8 cellular contexts compared by ENCODE assay signal in genomic region chr19:13149628-13150186, GRCh38. TPM values are rescaled to one million over a fixed set of nuclear protein-coding genes. Genes with fewer than 3 reads are reported as not detected.
DNase-seq lines count a peak whose midpoint lies in the region; ATAC-seq, FAIRE-seq and TF ChIP-seq lines count a peak whose summit lies in the region.

No MANE protein-coding gene starts in this region.

- no peak for FAIRE-seq in small intestine (lab: Jason Lieb, UNC)

- intact Hi-C loops in ascending aorta (cut with DNase I), result loop anchor here (1.0 to 10.0 kb wide), 8 partner anchors 23 to 923 kb away; partner anchors contain the start of genes HOOK2, MISP3, RFX1 and ZSWIM4

- 0 to 1% (median 1%) methylated on average over 35 to 46 of the region's 46 CpGs for WGBS in small intestine, 3 donors

- H3K27ac ChIP-seq in ascending aorta, result peak overlapping the region; percentile 99
- peak overlapping the region; percentile 86 to 99 for H3K27ac ChIP-seq in small intestine (ENCODE audit: low read depth in 1 of 2, low read length in 1 of 2)

- no peak for TF ChIP-seq CTCF in BE2C (IDR thresholded peaks at IDR 0.05; ENCODE audit: low read depth, low read length)
- TF ChIP-seq CTCF in ascending aorta (IDR thresholded peaks at IDR 0.05), result no peak

- H3K36me3 ChIP-seq in BE2C (peaks cover 6% of the 10 kb centered on the region), ascending aorta (peaks cover 11 to 20% of the 10 kb centered on the region in 2 donors), small intestine (ENCODE audit: control insufficient read depth in 2 of 2, insufficient read depth in 2 of 2, low read length in 2 of 2) (peaks cover 0 to under 1% of the 10 kb centered on the region in 2 donors)

- H3K9me3 ChIP-seq in BE2C (no peaks in the 10 kb centered on the region), ascending aorta (no peaks in the 10 kb centered on the region), iPS-18c (ENCODE audit: control insufficient read depth, insufficient read depth, low read length) (peaks cover 5% of the 10 kb centered on the region), small intestine (ENCODE audit: control insufficient read depth, low read depth) (no peaks in the 10 kb centered on the region)

- peak overlapping the region; percentile 73 for H3K4me3 ChIP-seq in BE2C (ENCODE audit: low read depth, low read length)
- peak overlapping the region; percentile 92 to 97 for H3K4me3 ChIP-seq in ascending aorta
- peak overlapping the region; percentile 96 for H3K4me3 ChIP-seq in iPS-18c (ENCODE audit: insufficient read depth, low read depth, low read length)
- H3K4me3 ChIP-seq in small intestine (ENCODE audit: low read depth in 1 of 2, low read length in 2 of 2), result peak overlapping the region; percentile 47 to 93

- peak; percentile 1 for ATAC-seq in GM19035 (IDR thresholded peaks at IDR 0.05; ENCODE audit: unreplicated experiment)
- ATAC-seq in HG02870 (IDR thresholded peaks at IDR 0.05; ENCODE audit: unreplicated experiment), result no peak
- ATAC-seq in HG02678 (IDR thresholded peaks at IDR 0.05; ENCODE audit: unreplicated experiment), result no peak

- H3K4me1 ChIP-seq in BE2C, result no peaks in the 10 kb centered on the region
- H3K4me1 ChIP-seq in ascending aorta, result peaks cover 5 to 8% of the 10 kb centered on the region in 2 donors
- peaks cover 0 to 2% of the 10 kb centered on the region in 2 donors for H3K4me1 ChIP-seq in small intestine (ENCODE audit: control insufficient read depth in 2 of 2, insufficient read depth in 1 of 2, low read depth in 1 of 2, low read length in 1 of 2)

- no peaks in the 10 kb centered on the region for H3K27me3 ChIP-seq in BE2C
- no peaks in the 10 kb centered on the region for H3K27me3 ChIP-seq in ascending aorta
- no peaks in the 10 kb centered on the region for H3K27me3 ChIP-seq in small intestine (ENCODE audit: control insufficient read depth in 2 of 2, insufficient read depth in 2 of 2, low read length in 2 of 2)

- DNase-seq in BE2C (peak; percentile 68), NCI-H526 (lab: John Stamatoyannopoulos, UW) (peak; percentile 13 to 59), ascending aorta (ENCODE audit: low spot score in 2 of 2) (peak; percentile 14 to 79), small intestine (peak; percentile 54)

RNA-seq across cellular contexts. Expression of gene STX10, which starts 0.5 kb away (rescaled TPM):
- 274 TPM for polyA plus RNA-seq in BE2C (2012; ENCODE audit: insufficient read depth, insufficient read length, low read depth)
- 31.6 TPM for total RNA-seq in ascending aorta
- polyA plus RNA-seq in small intestine, result 100 to 1,000 TPM; 123 to 162 (median 153) TPM

RNA-seq across cellular contexts. Expression of gene IER2, which starts 0.5 kb away (rescaled TPM):
- 291 TPM for polyA plus RNA-seq in BE2C (2012; ENCODE audit: insufficient read depth, insufficient read length, low read depth)
- 907 TPM for total RNA-seq in ascending aorta
- 100 to 1,000 TPM in 1 of 3 donors, 10 to 100 TPM in 2; 67.5 to 130 (median 82.1) TPM for polyA plus RNA-seq in small intestine

RNA-seq across cellular contexts. Expression of gene NACC1, which starts 31.6 kb away (rescaled TPM):
- 97.8 TPM for polyA plus RNA-seq in BE2C (2012; ENCODE audit: insufficient read depth, insufficient read length, low read depth)
- 35.5 TPM for total RNA-seq in ascending aorta
- 10 to 100 TPM in 2 of 3 donors, 1 to 10 TPM in 1; 7.6 to 51.6 (median 14.3) TPM for polyA plus RNA-seq in small intestine

RNA-seq across cellular contexts. Expression of gene TRMT1, which starts 33.2 kb away (rescaled TPM):
- polyA plus RNA-seq in BE2C (2012; ENCODE audit: insufficient read depth, insufficient read length, low read depth), result 98.5 TPM
- total RNA-seq in ascending aorta, result 17.3 TPM
- 10 to 100 TPM; 18.6 to 37.5 (median 26.8) TPM for polyA plus RNA-seq in small intestine

RNA-seq across cellular contexts. Expression of gene LYL1, which starts 47.0 kb away (rescaled TPM):
- polyA plus RNA-seq in BE2C (2012; ENCODE audit: insufficient read depth, insufficient read length, low read depth), result 75.7 TPM
- total RNA-seq in ascending aorta, result 46.7 TPM
- 1 to 10 TPM in 2 of 3 donors, under 1 TPM in 1; 0.67 to 8.9 (median 3.2) TPM for polyA plus RNA-seq in small intestine
